ENCODE assay signal across 1 cellular context in the genomic region with DNA sequence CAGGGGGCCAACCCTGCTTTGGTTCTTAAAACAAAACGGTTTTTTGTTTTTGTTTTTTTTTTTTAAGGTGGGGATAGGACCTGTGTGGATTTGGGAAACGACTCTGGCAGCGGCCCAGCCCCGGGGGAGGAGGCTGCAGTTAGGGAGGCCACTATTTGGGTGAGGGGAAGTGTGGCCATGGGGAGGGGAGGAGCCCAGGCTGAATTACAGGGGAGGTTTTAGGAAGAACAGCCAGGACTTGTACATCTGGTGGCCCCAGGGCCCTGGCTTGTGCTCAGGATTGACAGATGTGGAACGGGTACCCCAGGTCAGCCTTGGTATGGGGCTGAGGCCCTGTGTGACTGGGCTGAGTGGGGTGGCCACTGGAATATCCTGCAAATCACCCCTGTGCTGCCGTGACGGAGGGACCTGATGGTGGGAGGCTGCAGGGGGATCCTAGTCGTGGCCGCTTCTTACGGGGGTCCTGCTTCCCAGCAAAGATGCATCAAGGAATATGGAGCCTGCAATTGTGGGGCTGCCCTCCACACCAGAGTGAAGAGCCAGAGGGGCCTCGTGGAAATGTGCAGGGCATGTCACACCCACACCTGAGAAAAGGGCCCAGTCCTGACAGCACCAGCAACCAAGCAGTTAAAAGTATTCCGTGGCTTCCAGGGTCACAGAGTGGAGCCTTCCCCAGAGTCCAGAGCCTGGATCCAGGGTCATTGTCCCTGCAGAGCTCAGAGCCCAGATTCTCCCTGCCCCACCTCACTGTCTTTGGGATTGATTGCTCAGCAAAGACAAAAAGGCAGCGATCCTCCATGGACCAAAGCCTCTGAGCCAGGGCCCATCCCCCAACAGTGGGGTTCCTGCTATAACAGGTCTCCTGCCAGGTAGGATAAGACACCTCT.
TF ChIP-seq lines count a peak whose summit lies in the region.

No MANE protein-coding gene starts in this region.

TF ChIP-seq in GM23338, 12 proteins besides CTCF, POLR2A, EP300 and RAD21 (continued from another document):
- TF ChIP-seq, protein P1, sequence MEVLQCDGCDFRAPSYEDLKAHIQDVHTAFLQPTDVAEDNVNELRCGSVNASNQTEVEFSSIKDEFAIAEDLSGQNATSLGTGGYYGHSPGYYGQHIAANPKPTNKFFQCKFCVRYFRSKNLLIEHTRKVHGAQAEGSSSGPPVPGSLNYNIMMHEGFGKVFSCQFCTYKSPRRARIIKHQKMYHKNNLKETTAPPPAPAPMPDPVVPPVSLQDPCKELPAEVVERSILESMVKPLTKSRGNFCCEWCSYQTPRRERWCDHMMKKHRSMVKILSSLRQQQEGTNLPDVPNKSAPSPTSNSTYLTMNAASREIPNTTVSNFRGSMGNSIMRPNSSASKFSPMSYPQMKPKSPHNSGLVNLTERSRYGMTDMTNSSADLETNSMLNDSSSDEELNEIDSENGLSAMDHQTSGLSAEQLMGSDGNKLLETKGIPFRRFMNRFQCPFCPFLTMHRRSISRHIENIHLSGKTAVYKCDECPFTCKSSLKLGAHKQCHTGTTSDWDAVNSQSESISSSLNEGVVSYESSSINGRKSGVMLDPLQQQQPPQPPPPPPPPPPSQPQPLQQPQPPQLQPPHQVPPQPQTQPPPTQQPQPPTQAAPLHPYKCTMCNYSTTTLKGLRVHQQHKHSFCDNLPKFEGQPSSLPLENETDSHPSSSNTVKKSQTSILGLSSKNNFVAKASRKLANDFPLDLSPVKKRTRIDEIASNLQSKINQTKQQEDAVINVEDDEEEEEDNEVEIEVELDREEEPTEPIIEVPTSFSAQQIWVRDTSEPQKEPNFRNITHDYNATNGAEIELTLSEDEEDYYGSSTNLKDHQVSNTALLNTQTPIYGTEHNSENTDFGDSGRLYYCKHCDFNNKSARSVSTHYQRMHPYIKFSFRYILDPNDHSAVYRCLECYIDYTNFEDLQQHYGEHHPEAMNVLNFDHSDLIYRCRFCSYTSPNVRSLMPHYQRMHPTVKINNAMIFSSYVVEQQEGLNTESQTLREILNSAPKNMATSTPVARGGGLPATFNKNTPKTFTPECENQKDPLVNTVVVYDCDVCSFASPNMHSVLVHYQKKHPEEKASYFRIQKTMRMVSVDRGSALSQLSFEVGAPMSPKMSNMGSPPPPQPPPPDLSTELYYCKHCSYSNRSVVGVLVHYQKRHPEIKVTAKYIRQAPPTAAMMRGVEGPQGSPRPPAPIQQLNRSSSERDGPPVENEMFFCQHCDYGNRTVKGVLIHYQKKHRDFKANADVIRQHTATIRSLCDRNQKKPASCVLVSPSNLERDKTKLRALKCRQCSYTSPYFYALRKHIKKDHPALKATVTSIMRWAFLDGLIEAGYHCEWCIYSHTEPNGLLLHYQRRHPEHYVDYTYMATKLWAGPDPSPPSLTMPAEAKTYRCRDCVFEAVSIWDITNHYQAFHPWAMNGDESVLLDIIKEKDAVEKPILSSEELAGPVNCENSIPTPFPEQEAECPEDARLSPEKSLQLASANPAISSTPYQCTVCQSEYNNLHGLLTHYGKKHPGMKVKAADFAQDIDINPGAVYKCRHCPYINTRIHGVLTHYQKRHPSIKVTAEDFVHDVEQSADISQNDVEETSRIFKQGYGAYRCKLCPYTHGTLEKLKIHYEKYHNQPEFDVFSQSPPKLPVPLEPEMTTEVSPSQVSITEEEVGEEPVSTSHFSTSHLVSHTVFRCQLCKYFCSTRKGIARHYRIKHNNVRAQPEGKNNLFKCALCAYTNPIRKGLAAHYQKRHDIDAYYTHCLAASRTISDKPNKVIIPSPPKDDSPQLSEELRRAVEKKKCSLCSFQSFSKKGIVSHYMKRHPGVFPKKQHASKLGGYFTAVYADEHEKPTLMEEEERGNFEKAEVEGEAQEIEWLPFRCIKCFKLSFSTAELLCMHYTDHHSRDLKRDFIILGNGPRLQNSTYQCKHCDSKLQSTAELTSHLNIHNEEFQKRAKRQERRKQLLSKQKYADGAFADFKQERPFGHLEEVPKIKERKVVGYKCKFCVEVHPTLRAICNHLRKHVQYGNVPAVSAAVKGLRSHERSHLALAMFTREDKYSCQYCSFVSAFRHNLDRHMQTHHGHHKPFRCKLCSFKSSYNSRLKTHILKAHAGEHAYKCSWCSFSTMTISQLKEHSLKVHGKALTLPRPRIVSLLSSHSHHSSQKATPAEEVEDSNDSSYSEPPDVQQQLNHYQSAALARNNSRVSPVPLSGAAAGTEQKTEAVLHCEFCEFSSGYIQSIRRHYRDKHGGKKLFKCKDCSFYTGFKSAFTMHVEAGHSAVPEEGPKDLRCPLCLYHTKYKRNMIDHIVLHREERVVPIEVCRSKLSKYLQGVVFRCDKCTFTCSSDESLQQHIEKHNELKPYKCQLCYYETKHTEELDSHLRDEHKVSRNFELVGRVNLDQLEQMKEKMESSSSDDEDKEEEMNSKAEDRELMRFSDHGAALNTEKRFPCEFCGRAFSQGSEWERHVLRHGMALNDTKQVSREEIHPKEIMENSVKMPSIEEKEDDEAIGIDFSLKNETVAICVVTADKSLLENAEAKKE (CRISPR knock-in tag; IDR thresholded peaks at IDR 0.05), result no peak
- TF ChIP-seq EZH2 (IDR thresholded peaks at IDR 0.05; ENCODE audit: low read depth, unreplicated experiment) (no peak), CREB1 (CRISPR knock-in tag; IDR thresholded peaks at IDR 0.05; ENCODE audit: low read depth) (no peak), JUNB (IDR thresholded peaks at IDR 0.05; ENCODE audit: unreplicated experiment) (no peak), EZH2phosphoT487 (IDR thresholded peaks at IDR 0.05; ENCODE audit: unreplicated experiment) (no peak), STAT1 (IDR thresholded peaks at IDR 0.05; ENCODE audit: unreplicated experiment) (no peak), NANOG (IDR thresholded peaks at IDR 0.05; ENCODE audit: borderline replicate concordance) (no peak), POLR2AphosphoS5 (IDR thresholded peaks at IDR 0.05; ENCODE audit: low read depth) (no peak), ZNF331 (CRISPR knock-in tag; IDR thresholded peaks at IDR 0.05; ENCODE audit: low read depth) (no peak)
- TF ChIP-seq, protein P2, sequence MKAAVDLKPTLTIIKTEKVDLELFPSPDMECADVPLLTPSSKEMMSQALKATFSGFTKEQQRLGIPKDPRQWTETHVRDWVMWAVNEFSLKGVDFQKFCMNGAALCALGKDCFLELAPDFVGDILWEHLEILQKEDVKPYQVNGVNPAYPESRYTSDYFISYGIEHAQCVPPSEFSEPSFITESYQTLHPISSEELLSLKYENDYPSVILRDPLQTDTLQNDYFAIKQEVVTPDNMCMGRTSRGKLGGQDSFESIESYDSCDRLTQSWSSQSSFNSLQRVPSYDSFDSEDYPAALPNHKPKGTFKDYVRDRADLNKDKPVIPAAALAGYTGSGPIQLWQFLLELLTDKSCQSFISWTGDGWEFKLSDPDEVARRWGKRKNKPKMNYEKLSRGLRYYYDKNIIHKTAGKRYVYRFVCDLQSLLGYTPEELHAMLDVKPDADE (IDR thresholded peaks at IDR 0.05), result no peak
